ENCODE assay signal across 14 cellular contexts in genomic region chr2:47688561-47688960, GRCh38.
A peak's percentile ranks its signal among the peaks of the same experiment; 100 is the strongest.
DNase-seq lines count a peak whose midpoint lies in the region; ATAC-seq and TF ChIP-seq lines count a peak whose summit lies in the region.
"Had no signal": no experiment of that assay in that cellular context is flagged by ENCODE, and none has a peak within 500 bp of the region (broad histone marks: within the 10 kb centered on the region; RNA-seq: fewer than 3 reads in every experiment).

No MANE protein-coding gene starts in this region.

- TF ChIP-seq CTCF in MM.1S (IDR thresholded peaks at IDR 0.05; ENCODE audit: low read length) = no peak
- no peak for TF ChIP-seq CTCF in smooth muscle cell (IDR thresholded peaks at IDR 0.05; ENCODE audit: borderline replicate concordance, insufficient read depth, poor library complexity, severe bottlenecking)

- H3K4me1 Mint-ChIP-seq in activated CD8-positive, alpha-beta memory T cell treated with anti-CD3 and anti-CD28 coated beads, Interleukin-2, amount 10 ng/mL, durations not matched to agents 7 days and 5 days = peaks cover 15% of the 10 kb centered on the region
- peaks cover 8% of the 10 kb centered on the region for H3K4me1 Mint-ChIP-seq in stimulated activated naive CD8-positive, alpha-beta T cell treated with anti-CD3 and anti-CD28 coated beads, Interleukin-15, amount 100 ng/mL, for 72 hours

- CTCF ChIA-PET in activated CD8-positive, alpha-beta memory T cell treated with anti-CD3 and anti-CD28 coated beads, Interleukin-2, amount 10 ng/mL, durations not matched to agents 7 days and 5 days (lab: Charles Lee) = interaction anchor here (1.1 kb wide), 1 partner anchor 12 kb away, joined by 3 read pairs; no protein-coding TSS in a partner anchor

- ATAC-seq in activated CD8-positive, alpha-beta memory T cell treated with anti-CD3 and anti-CD28 coated beads, Interleukin-2, amount 10 ng/mL, durations not matched to agents 7 days and 5 days = no peak
- ATAC-seq in stimulated activated naive CD8-positive, alpha-beta T cell treated with anti-CD3 and anti-CD28 coated beads, Interleukin-15, amount 100 ng/mL, for 72 hours = no peak
- ATAC-seq in GM19467 (IDR thresholded peaks at IDR 0.05; ENCODE audit: unreplicated experiment) = no peak
- ATAC-seq: activated naive CD4-positive, alpha-beta T cell treated with anti-CD3 and anti-CD28 coated beads, Interleukin-2, amount 50 U/mL, for 72 hours had no signal

- 0 out of 2 replicates have a peak, but pooled peaks cover 4% of the 10 kb centered on the region for H3F3A ChIP-seq in MM.1S (ENCODE audit: insufficient read depth, low read length)
- no peaks in the 10 kb centered on the region for H3F3A ChIP-seq in smooth muscle cell (ENCODE audit: low read depth)

- no peak overlapping the region for H3K4me3 ChIP-seq in MM.1S (ENCODE audit: low read length)
- no peak overlapping the region for H3K4me3 ChIP-seq in smooth muscle cell
- no peak overlapping the region for H3K4me3 ChIP-seq in effector memory CD4-positive, alpha-beta T cell (ENCODE audit: insufficient read depth, low read depth, low read length, poor library complexity, severe bottlenecking)
- H3K4me3 ChIP-seq: MG63 had no signal

- no peaks in the 10 kb centered on the region for H4K20me1 ChIP-seq in MM.1S (ENCODE audit: insufficient read depth, low read length)
- H4K20me1 ChIP-seq in smooth muscle cell (ENCODE audit: low read depth) = no peaks in the 10 kb centered on the region

- H3K9me2 ChIP-seq in MM.1S (replicated peaks; ENCODE audit: insufficient read depth, low read length) = no peaks in the 10 kb centered on the region

- H3K27me3 ChIP-seq in MM.1S (replicated peaks; ENCODE audit: insufficient read depth, low read length) (no peaks in the 10 kb centered on the region), smooth muscle cell (ENCODE audit: low read depth) (no peaks in the 10 kb centered on the region)
- no peaks in the 10 kb centered on the region for H3K27me3 ChIP-seq in effector memory CD4-positive, alpha-beta T cell (replicated peaks; ENCODE audit: control insufficient read depth, insufficient read depth, low read length, poor library complexity, severe bottlenecking)
- H3K27me3 ChIP-seq: MG63 had no signal

- no peak for DNase-seq in activated CD8-positive, alpha-beta memory T cell treated with anti-CD3 and anti-CD28 coated beads, Interleukin-2, amount 10 ng/mL, durations not matched to agents 7 days and 5 days
- no peak for DNase-seq in activated CD8-positive, alpha-beta memory T cell treated with anti-CD3 and anti-CD28 coated beads for 24 hours
- DNase-seq in MM.1S (no peak), UCSD-AML1 (lab: John Stamatoyannopoulos, UW; ENCODE audit: unreplicated experiment) (peak; percentile 60), smooth muscle cell (lab: John Stamatoyannopoulos, UW; ENCODE audit: unreplicated experiment) (no peak)
- DNase-seq in stimulated activated naive CD8-positive, alpha-beta T cell treated with anti-CD3 and anti-CD28 coated beads, Interleukin-15, amount 100 ng/mL, for 72 hours = no peak
- no peak for DNase-seq in effector memory CD4-positive, alpha-beta T cell
- DNase-seq: activated CD4-positive, alpha-beta T cell treated with anti-CD3 and anti-CD28 coated beads, Interleukin-2, amount 50 U/mL, for 48 hours; HCEC 1CT; MG63; small intestine; T-helper 2 cell had no signal

- H3K4me1 ChIP-seq in MM.1S (ENCODE audit: low read length) (peaks cover 5% of the 10 kb centered on the region; the same call in 1 of the 2 replicates), smooth muscle cell (ENCODE audit: low read depth) (no peaks in the 10 kb centered on the region)
- H3K4me1 ChIP-seq in effector memory CD4-positive, alpha-beta T cell (ENCODE audit: control insufficient read depth, insufficient read depth, low read length, poor library complexity, severe bottlenecking) = no peaks in the 10 kb centered on the region

- H3K4me2 ChIP-seq in MM.1S (ENCODE audit: low read depth, low read length) (no peak overlapping the region; the same call in 1 of the 2 replicates), smooth muscle cell (no peak overlapping the region)

- H3K27ac Mint-ChIP-seq in activated CD8-positive, alpha-beta memory T cell treated with anti-CD3 and anti-CD28 coated beads, Interleukin-2, amount 10 ng/mL, durations not matched to agents 7 days and 5 days = peak overlapping the region; percentile 25
- no peak overlapping the region for H3K27ac Mint-ChIP-seq in stimulated activated naive CD8-positive, alpha-beta T cell treated with anti-CD3 and anti-CD28 coated beads, Interleukin-15, amount 100 ng/mL, for 72 hours
- H3K27ac Mint-ChIP-seq: activated naive CD4-positive, alpha-beta T cell treated with anti-CD3 and anti-CD28 coated beads, Interleukin-2, amount 50 U/mL, for 72 hours had no signal

- H3K27ac ChIP-seq in MM.1S (ENCODE audit: low read length) (peak overlapping the region; percentile 31; the same call in 1 of the 2 replicates), smooth muscle cell (ENCODE audit: low read depth) (peak overlapping the region; percentile 68)
- no peak overlapping the region for H3K27ac ChIP-seq in effector memory CD4-positive, alpha-beta T cell (ENCODE audit: insufficient read depth, low read length, poor library complexity, severe bottlenecking)

- H3K79me2 ChIP-seq in MM.1S (ENCODE audit: low read length) (no peaks in the 10 kb centered on the region), smooth muscle cell (ENCODE audit: low read depth) (no peaks in the 10 kb centered on the region)

- peaks cover 5% of the 10 kb centered on the region for H3K36me3 Mint-ChIP-seq in activated CD8-positive, alpha-beta memory T cell treated with anti-CD3 and anti-CD28 coated beads, Interleukin-2, amount 10 ng/mL, durations not matched to agents 7 days and 5 days
- H3K36me3 Mint-ChIP-seq: activated naive CD4-positive, alpha-beta T cell treated with anti-CD3 and anti-CD28 coated beads, Interleukin-2, amount 50 U/mL, for 72 hours had no signal

- H3K9me3 ChIP-seq in MM.1S (replicated peaks; ENCODE audit: insufficient read depth, low read length) (no peaks in the 10 kb centered on the region), smooth muscle cell (replicated peaks; ENCODE audit: low read depth) (no peaks in the 10 kb centered on the region)
- no peaks in the 10 kb centered on the region for H3K9me3 ChIP-seq in effector memory CD4-positive, alpha-beta T cell (ENCODE audit: control insufficient read depth, low read length)

- H3K27me3 Mint-ChIP-seq in activated CD8-positive, alpha-beta memory T cell treated with anti-CD3 and anti-CD28 coated beads, Interleukin-2, amount 10 ng/mL, durations not matched to agents 7 days and 5 days = no peaks in the 10 kb centered on the region
- no peaks in the 10 kb centered on the region for H3K27me3 Mint-ChIP-seq in stimulated activated naive CD8-positive, alpha-beta T cell treated with anti-CD3 and anti-CD28 coated beads, Interleukin-15, amount 100 ng/mL, for 72 hours

- peaks cover 2% of the 10 kb centered on the region for H3K9me3 Mint-ChIP-seq in activated CD8-positive, alpha-beta memory T cell treated with anti-CD3 and anti-CD28 coated beads, Interleukin-2, amount 10 ng/mL, durations not matched to agents 7 days and 5 days (ENCODE audit: low read depth)
- peaks cover 0 to 7% of the 10 kb centered on the region in 2 donors for H3K9me3 Mint-ChIP-seq in stimulated activated naive CD8-positive, alpha-beta T cell treated with anti-CD3 and anti-CD28 coated beads, Interleukin-15, amount 100 ng/mL, for 72 hours

- WGBS in smooth muscle cell (ENCODE audit: low lambda C conversion rate) = 69% methylated on average over 5 of the region's 5 CpGs

- no peak overlapping the region for H2AFZ ChIP-seq in MM.1S (ENCODE audit: low read length)
- peak overlapping the region; percentile 39 for H2AFZ ChIP-seq in smooth muscle cell (ENCODE audit: low read depth)

- no peak overlapping the region for H3K4me3 Mint-ChIP-seq in activated CD8-positive, alpha-beta memory T cell treated with anti-CD3 and anti-CD28 coated beads, Interleukin-2, amount 10 ng/mL, durations not matched to agents 7 days and 5 days
- H3K4me3 Mint-ChIP-seq in stimulated activated naive CD8-positive, alpha-beta T cell treated with anti-CD3 and anti-CD28 coated beads, Interleukin-15, amount 100 ng/mL, for 72 hours = no peak overlapping the region

- H3K9ac ChIP-seq in MM.1S (ENCODE audit: low read length) = no peak overlapping the region
- no peak overlapping the region for H3K9ac ChIP-seq in smooth muscle cell (ENCODE audit: low read depth)

- H3K36me3 ChIP-seq in MM.1S (replicated peaks; ENCODE audit: insufficient read depth, low read length) (no peaks in the 10 kb centered on the region), smooth muscle cell (ENCODE audit: low read depth) (no peaks in the 10 kb centered on the region)
- H3K36me3 ChIP-seq in effector memory CD4-positive, alpha-beta T cell (ENCODE audit: control insufficient read depth, insufficient read depth, low read length) = no peaks in the 10 kb centered on the region
- H3K36me3 ChIP-seq: MG63 had no signal
